15 cellular contexts compared by ENCODE assay signal in the genomic region with DNA sequence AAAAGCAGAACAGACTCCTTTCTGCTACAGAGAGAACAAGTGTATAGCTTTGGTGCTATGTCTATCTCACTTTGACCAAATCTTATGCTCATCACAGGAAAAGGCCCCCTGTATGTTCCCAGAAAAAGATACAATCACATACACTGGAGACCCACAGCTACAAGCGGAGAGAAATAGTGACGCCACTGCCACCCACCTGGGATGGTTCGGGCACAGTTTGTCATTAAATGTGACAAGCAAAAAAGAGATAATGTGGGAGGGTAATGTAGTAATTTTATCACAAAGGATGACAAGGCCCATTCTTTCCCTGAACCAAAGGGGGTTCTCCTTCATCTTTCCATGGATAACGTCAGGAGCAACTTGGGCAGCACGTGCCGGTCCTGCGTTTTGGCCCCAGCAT. TPM values are rescaled to one million over a fixed set of nuclear protein-coding genes. Genes with fewer than 3 reads are reported as not detected.
DNase-seq lines count a peak whose midpoint lies in the region; ATAC-seq and TF ChIP-seq lines count a peak whose summit lies in the region.
"Had no signal": no experiment of that assay in that cellular context is flagged by ENCODE, and none has a peak within 500 bp of the region (broad histone marks: within the 10 kb centered on the region; RNA-seq: fewer than 3 reads in every experiment).

No MANE protein-coding gene starts in this region.

- POLR2A ChIA-PET in AG04450 (lab: Yijun Ruan, JAX), result interaction anchor here (0.6 kb wide), 1 partner anchor 22 kb away, joined by 3 read pairs; no protein-coding TSS in a partner anchor

- H3K36me3 ChIP-seq in smooth muscle cell (ENCODE audit: low read depth), result peaks cover 22% of the 10 kb centered on the region

- H3F3A ChIP-seq in smooth muscle cell (ENCODE audit: low read depth), result no peaks in the 10 kb centered on the region

- no peak overlapping the region for H3K4me2 ChIP-seq in smooth muscle cell

- CTCF ChIA-PET in AG04450 (lab: Charles Lee), result interaction anchor here (0.7 kb wide), 1 partner anchor 32 kb away, joined by 4 read pairs; a partner anchor contains a TSS

- H3K4me3 ChIP-seq in AG04450 (ENCODE audit: low read depth, low read length) (no peak overlapping the region), smooth muscle cell (no peak overlapping the region)

- no peak for DNase-seq in AG04450 (ENCODE audit: low read depth, low spot score)
- DNase-seq in head of caudate nucleus, result peak in 39 of 42 donors; percentile 21 to 81 (median 56)
- no peak for DNase-seq in smooth muscle cell (lab: John Stamatoyannopoulos, UW; ENCODE audit: unreplicated experiment)
- no peak for DNase-seq in COLO829 (ENCODE audit: low spot score)
- DNase-seq: BE2C; CD4-positive, alpha-beta memory T cell; COR-L47; DMS153; GF-D8 had no signal

- no peaks in the 10 kb centered on the region for H3K79me2 ChIP-seq in smooth muscle cell (ENCODE audit: low read depth)

- H4K20me1 ChIP-seq in smooth muscle cell (ENCODE audit: low read depth), result no peaks in the 10 kb centered on the region

- H3K27ac ChIP-seq in AG04450 (ENCODE audit: low read depth, low read length), result peak overlapping the region; percentile 57
- peak overlapping the region; percentile 85 for H3K27ac ChIP-seq in VCaP
- peak overlapping the region; percentile 11 for H3K27ac ChIP-seq in smooth muscle cell (ENCODE audit: low read depth)

- TF ChIP-seq CTCF in AG04450 (IDR thresholded peaks at IDR 0.05; ENCODE audit: low read depth, low read length) (no peak), VCaP (conservative IDR thresholded peaks at IDR 0.05) (no peak), smooth muscle cell (IDR thresholded peaks at IDR 0.05; ENCODE audit: borderline replicate concordance, insufficient read depth, poor library complexity, severe bottlenecking) (no peak)

- intact Hi-C loops in head of caudate nucleus (cut with DNase I), result loop anchor here (10.0 kb wide), 1 partner anchor 127 kb away; no protein-coding TSS in a partner anchor

- no peak overlapping the region for H2AFZ ChIP-seq in smooth muscle cell (ENCODE audit: low read depth)

- H3K27me3 ChIP-seq in AG04450 (ENCODE audit: control insufficient read depth, insufficient read depth, low read length) (no peaks in the 10 kb centered on the region), smooth muscle cell (ENCODE audit: low read depth) (no peaks in the 10 kb centered on the region)
- H3K27me3 ChIP-seq: BE2C had no signal

- 97% methylated on average over 7 of the region's 7 CpGs for WGBS in smooth muscle cell (ENCODE audit: low lambda C conversion rate)

- no peak for ATAC-seq in GM18868 (IDR thresholded peaks at IDR 0.05; ENCODE audit: unreplicated experiment)
- no peak for ATAC-seq in GM19467 (IDR thresholded peaks at IDR 0.05; ENCODE audit: unreplicated experiment)
- ATAC-seq: HCT116 had no signal

- H3K9me3 ChIP-seq in AG04450 (ENCODE audit: control insufficient read depth, insufficient read depth, low read length), result no peaks in the 10 kb centered on the region
- H3K9me3 ChIP-seq in smooth muscle cell (replicated peaks; ENCODE audit: low read depth), result no peaks in the 10 kb centered on the region
- H3K9me3 ChIP-seq: BE2C had no signal

- no peaks in the 10 kb centered on the region for H3K4me1 ChIP-seq in smooth muscle cell (ENCODE audit: low read depth)

- H3K9ac ChIP-seq in smooth muscle cell (ENCODE audit: low read depth), result no peak overlapping the region

RNA-seq across cellular contexts. Expression of a gene that starts 32.0 kb away (rescaled TPM):
- polyA plus RNA-seq in AG04450 (2011; rRNA removed), result 92.0 and 93.7 TPM in 2 replicates
- 91.7 and 110 TPM in 2 replicates for polyA minus RNA-seq in AG04450 (2011; rRNA and poly(A)+ RNA removed)
- total RNA-seq in smooth muscle cell, result 20.7 and 21.7 TPM in 2 replicates
- polyA plus RNA-seq in smooth muscle cell, result 13.7 and 22.6 TPM in 2 replicates

RNA-seq across cellular contexts. Expression of a gene that starts 41.5 kb away (rescaled TPM):
- polyA plus RNA-seq in AG04450 (2011; rRNA removed) (1.6 and 2.0 TPM in 2 replicates), smooth muscle cell (0.93 and 1.1 TPM in 2 replicates)
- 0.69 and 0.96 TPM in 2 replicates for polyA minus RNA-seq in AG04450 (2011; rRNA and poly(A)+ RNA removed)
- total RNA-seq in smooth muscle cell, result not detected in 2 replicates
- total RNA-seq: A172, HT-29 had no signal

RNA-seq across cellular contexts. Expression of a gene that starts 59.4 kb away (rescaled TPM):
- polyA plus RNA-seq in AG04450 (2011; rRNA removed), result 84.4 and 89.5 TPM in 2 replicates
- polyA minus RNA-seq in AG04450 (2011; rRNA and poly(A)+ RNA removed), result 51.8 and 59.8 TPM in 2 replicates
- total RNA-seq in smooth muscle cell, result 36.7 and 42.8 TPM in 2 replicates
- 70.1 and 78.8 TPM in 2 replicates for polyA plus RNA-seq in smooth muscle cell

Comparison
In these comparisons a context has a peak if more than half of its experiments do, and no peak if none do; other contexts are left out.
1. DNase-seq: peak in head of caudate nucleus (39 of 42); none in AG04450 (single experiment), smooth muscle cell (single experiment) and COLO829 (single experiment).
2. H3K27ac ChIP-seq: peak in every context shown above with its lines; median percentile 85 in VCaP; 57 in AG04450; 11 in smooth muscle cell.